Comparison of ENCODE assay signal across 9 cellular contexts in genomic region chr19:383922-384800, GRCh38. TPM values are rescaled to one million over a fixed set of nuclear protein-coding genes. Genes with fewer than 3 reads are reported as not detected.
DNase-seq lines count a peak whose midpoint lies in the region; TF ChIP-seq lines count a peak whose summit lies in the region.
"Had no signal": no experiment of that assay in that cellular context is flagged by ENCODE, and none has a peak within 500 bp of the region (broad histone marks: within the 10 kb centered on the region; RNA-seq: fewer than 3 reads in every experiment).

No MANE protein-coding gene starts in this region.

- no peak for TF ChIP-seq POLR2A in spleen (IDR thresholded peaks at IDR 0.05)

- H3K4me1 ChIP-seq in iPS DF 6.9 (ENCODE audit: control insufficient read depth, insufficient read depth, low read length) (peaks cover 2% of the 10 kb centered on the region; the same call in 1 of the 2 replicates), spleen (peaks cover 0 to 7% (median 0%) of the 10 kb centered on the region in 6 donors), Karpas-422 (ENCODE audit: low read length) (peaks cover 4% of the 10 kb centered on the region; the same call in 1 of the 2 replicates)

- H3K4me3 ChIP-seq in H7 (ENCODE audit: insufficient read depth, low read depth, low read length): no peak overlapping the region
- H3K4me3 ChIP-seq in iPS DF 6.9 (ENCODE audit: low read length): no peak overlapping the region
- no peak overlapping the region for H3K4me3 ChIP-seq in spleen
- H3K4me3 ChIP-seq in Karpas-422 (ENCODE audit: low read length): no peak overlapping the region

- H3K9me3 ChIP-seq in iPS DF 6.9 (ENCODE audit: control insufficient read depth, insufficient read depth, low read length): no peaks in the 10 kb centered on the region
- no peaks in the 10 kb centered on the region for H3K9me3 ChIP-seq in spleen
- H3K9me3 ChIP-seq in Karpas-422 (ENCODE audit: low read length): peaks cover 7% of the 10 kb centered on the region; the same call in 1 of the 2 replicates

- no peak overlapping the region for H3K4me2 ChIP-seq in Karpas-422 (ENCODE audit: low read depth, low read length, poor library complexity, severe bottlenecking)

- peak overlapping the region; percentile 25 for H3K27ac Mint-ChIP-seq in activated naive CD8-positive, alpha-beta T cell treated with anti-CD3 and anti-CD28 coated beads for 36 hours
- H3K27ac Mint-ChIP-seq: IgD-negative memory B cell had no signal

- H3K27ac ChIP-seq in iPS DF 6.9 (ENCODE audit: low read length) (no peak overlapping the region), spleen (no peak overlapping the region), Karpas-422 (ENCODE audit: low read length) (no peak overlapping the region)

- peak in 10 of 11 experiments; percentile 19 to 67 (median 56) for TF ChIP-seq CTCF in spleen (IDR thresholded peaks at IDR 0.05 in 8 of 11, conservative IDR thresholded peaks at IDR 0.05 in 3 of 11)

- peaks cover 77% of the 10 kb centered on the region for H3K27me3 Mint-ChIP-seq in activated naive CD8-positive, alpha-beta T cell treated with anti-CD3 and anti-CD28 coated beads for 36 hours

- H3K36me3 Mint-ChIP-seq in activated naive CD8-positive, alpha-beta T cell treated with anti-CD3 and anti-CD28 coated beads for 36 hours: peaks cover 10% of the 10 kb centered on the region

- no peaks in the 10 kb centered on the region for H3K79me2 ChIP-seq in Karpas-422 (ENCODE audit: low read length)

- H3K9me2 ChIP-seq in Karpas-422 (replicated peaks; ENCODE audit: insufficient read depth, low read length): no peaks in the 10 kb centered on the region

- H3K4me3 Mint-ChIP-seq in activated naive CD8-positive, alpha-beta T cell treated with anti-CD3 and anti-CD28 coated beads for 36 hours: no peak overlapping the region

- peaks cover 19% of the 10 kb centered on the region for H3K4me1 Mint-ChIP-seq in activated naive CD8-positive, alpha-beta T cell treated with anti-CD3 and anti-CD28 coated beads for 36 hours

- no peaks in the 10 kb centered on the region for H3K36me3 ChIP-seq in H7 (replicated peaks; ENCODE audit: control insufficient read depth, insufficient read depth, low read length)
- no peaks in the 10 kb centered on the region for H3K36me3 ChIP-seq in iPS DF 6.9 (ENCODE audit: control insufficient read depth, insufficient read depth, low read length)
- H3K36me3 ChIP-seq in spleen: no peaks in the 10 kb centered on the region
- H3K36me3 ChIP-seq in Karpas-422 (ENCODE audit: insufficient read depth, low read length): no peaks in the 10 kb centered on the region

- no peaks in the 10 kb centered on the region for H3K27me3 ChIP-seq in H7 (ENCODE audit: control insufficient read depth, insufficient read depth, low read length)
- H3K27me3 ChIP-seq in iPS DF 6.9 (ENCODE audit: control insufficient read depth, insufficient read depth, low read length): no peaks in the 10 kb centered on the region
- H3K27me3 ChIP-seq in spleen (replicated peaks in 1 of 7): peaks cover 0 to 51% (median 13%) of the 10 kb centered on the region in 7 donors
- no peaks in the 10 kb centered on the region for H3K27me3 ChIP-seq in Karpas-422 (ENCODE audit: low read length)

- H3K9me3 Mint-ChIP-seq in activated naive CD8-positive, alpha-beta T cell treated with anti-CD3 and anti-CD28 coated beads for 36 hours: peaks cover 4% of the 10 kb centered on the region

- peak; percentile 94 for DNase-seq in H7
- DNase-seq in activated naive CD8-positive, alpha-beta T cell treated with anti-CD3 and anti-CD28 coated beads for 36 hours: no peak
- peak; percentile 31 for DNase-seq in iPS DF 6.9 (ENCODE audit: low read depth, low spot score)
- DNase-seq in spleen: peak; percentile 75
- DNase-seq in DMS79 treated with DMSO at 0.1 percent for 48 hours (lab: John Stamatoyannopoulos, UW): no peak
- DNase-seq in activated CD4-positive, alpha-beta T cell treated with anti-CD3 and anti-CD28 coated beads, Interleukin-2, amount 50 U/mL, for 4 hours: no peak
- DNase-seq in GM19240 (ENCODE audit: insufficient read length, low spot score): no peak
- no peak for DNase-seq in Karpas-422

- no peaks in the 10 kb centered on the region for H4K20me1 ChIP-seq in Karpas-422 (ENCODE audit: insufficient read depth, low read depth, low read length)

- no CpG with 5 or more reads among the region's 44 CpGs for WGBS in iPS DF 6.9 (ENCODE audit: insufficient coverage, insufficient read length)
- 13 to 34% (median 24%) methylated on average over 35 to 44 of the region's 44 CpGs for WGBS in spleen, 5 donors

- no peak overlapping the region for H3K9ac ChIP-seq in Karpas-422 (ENCODE audit: low read length)

- intact Hi-C loops in spleen (cut with DNase I; ENCODE audit: low total_unique reads): no loop called here

- no peak overlapping the region for H2AFZ ChIP-seq in Karpas-422 (ENCODE audit: low read length)

RNA-seq across cellular contexts. Expression of gene C2CD4C, which starts 24.8 kb away (rescaled TPM):
- total RNA-seq in H7 (2014; rRNA removed; shearing (Covaris generic)): 9.2 and 13.9 TPM in 2 replicates
- under 1 TPM; 0.12 to 0.19 TPM for total RNA-seq in activated naive CD8-positive, alpha-beta T cell treated with anti-CD3 and anti-CD28 coated beads for 36 hours
- 1 to 10 TPM in 2 of 7 donors, under 1 TPM in 4, not detected in 1; 0.23 to 2.1 (median 0.85) TPM for total RNA-seq in spleen
- polyA plus RNA-seq in spleen: under 1 TPM; 0.26 to 0.91 (median 0.67) TPM
- total RNA-seq in Karpas-422 (2014; rRNA removed; shearing (Covaris generic); ENCODE audit: low replicate concordance): not detected in 2 replicates
- polyA plus RNA-seq: IgD-negative memory B cell had no signal

RNA-seq across cellular contexts. Expression of gene MIER2, which starts 39.6 kb away (rescaled TPM):
- 43.4 and 49.6 TPM in 2 replicates for total RNA-seq in H7 (2014; rRNA removed; shearing (Covaris generic))
- 10 to 100 TPM; 17.2 to 18.6 TPM for total RNA-seq in activated naive CD8-positive, alpha-beta T cell treated with anti-CD3 and anti-CD28 coated beads for 36 hours
- total RNA-seq in spleen: 10 to 100 TPM; 26.8 to 66.5 (median 30.1) TPM
- polyA plus RNA-seq in spleen: 10 to 100 TPM; 19.2 to 47.2 (median 31.3) TPM
- total RNA-seq in Karpas-422 (2014; rRNA removed; shearing (Covaris generic); ENCODE audit: low replicate concordance): 7.9 and 15.3 TPM in 2 replicates

Comparison
In these comparisons a context has a peak if more than half of its experiments do, and no peak if none do; other contexts are left out.
1. DNase-seq: peak in H7 (single experiment), iPS DF 6.9 (single experiment) and spleen (single experiment); none in activated naive CD8-positive, alpha-beta T cell treated with anti-CD3 and anti-CD28 coated beads for 36 hours (single experiment), DMS79 treated with DMSO at 0.1 percent for 48 hours (single experiment), activated CD4-positive, alpha-beta T cell treated with anti-CD3 and anti-CD28 coated beads, Interleukin-2, amount 50 U/mL, for 4 hours (0 of 2), GM19240 (single experiment) and Karpas-422 (single experiment).